In genomic region chr4:90159193-90159592, GRCh38 we compare ENCODE assay signal across 20 cellular contexts. TPM values are rescaled to one million over a fixed set of nuclear protein-coding genes. Genes with fewer than 3 reads are reported as not detected.
"Had no signal": no experiment of that assay in that cellular context is flagged by ENCODE, and none has a peak within 500 bp of the region (broad histone marks: within the 10 kb centered on the region; RNA-seq: fewer than 3 reads in every experiment).

No MANE protein-coding gene starts in this region.

- H3K4me1 Mint-ChIP-seq: activated naive CD8-positive, alpha-beta T cell treated with anti-CD3 and anti-CD28 coated beads, Interleukin-2, amount 10 ng/mL, durations not matched to agents 7 days and 5 days; naive thymus-derived CD8-positive, alpha-beta T cell; stimulated activated naive CD8-positive, alpha-beta T cell treated with anti-CD3 and anti-CD28 coated beads, Interleukin-15, amount 100 ng/mL, for 72 hours had no signal

- H3K27me3 ChIP-seq: gastrocnemius medialis, hepatocyte, neutrophil, right atrium auricular region, testis, upper lobe of right lung had no signal

- H3K4me2 ChIP-seq: hepatocyte had no signal

- H3K4me1 ChIP-seq: gastrocnemius medialis, lower lobe of right lung, testis, upper lobe of right lung had no signal

- FAIRE-seq: colon had no signal

- H3K27ac Mint-ChIP-seq: activated CD8-positive, alpha-beta T cell treated with anti-CD3 and anti-CD28 coated beads for 36 hours; activated naive CD8-positive, alpha-beta T cell treated with anti-CD3 and anti-CD28 coated beads, Interleukin-2, amount 10 ng/mL, durations not matched to agents 7 days and 5 days; naive thymus-derived CD8-positive, alpha-beta T cell; stimulated activated naive CD8-positive, alpha-beta T cell treated with anti-CD3 and anti-CD28 coated beads, Interleukin-15, amount 100 ng/mL, for 72 hours; T-helper 2 cell treated with Interferon-gamma antibody and Interleukin-4, amounts not matched to agents 5 μg/mL and 100 μg/mL, for 36 hours had no signal

- H3K9me3 ChIP-seq: gastrocnemius medialis, lower lobe of right lung, neutrophil, right atrium auricular region, testis, upper lobe of right lung had no signal

- H3K36me3 ChIP-seq: gastrocnemius medialis, lower lobe of right lung, neutrophil, right atrium auricular region, upper lobe of right lung had no signal

- H3K9me3 Mint-ChIP-seq: activated CD8-positive, alpha-beta T cell treated with anti-CD3 and anti-CD28 coated beads for 36 hours; activated naive CD8-positive, alpha-beta T cell treated with anti-CD3 and anti-CD28 coated beads, Interleukin-2, amount 10 ng/mL, durations not matched to agents 7 days and 5 days; T-helper 2 cell treated with Interferon-gamma antibody and Interleukin-4, amounts not matched to agents 5 μg/mL and 100 μg/mL, for 36 hours had no signal

- ATAC-seq: activated CD8-positive, alpha-beta T cell treated with anti-CD3 and anti-CD28 coated beads for 36 hours; gastrocnemius medialis; lower lobe of right lung; naive thymus-derived CD8-positive, alpha-beta T cell; stimulated activated naive CD8-positive, alpha-beta T cell treated with anti-CD3 and anti-CD28 coated beads, Interleukin-15, amount 100 ng/mL, for 72 hours; upper lobe of right lung had no signal

- H2AFZ ChIP-seq: hepatocyte had no signal

- H3K79me2 ChIP-seq: hepatocyte had no signal

- H3K4me3 Mint-ChIP-seq: activated CD8-positive, alpha-beta T cell treated with anti-CD3 and anti-CD28 coated beads for 36 hours; activated naive CD8-positive, alpha-beta T cell treated with anti-CD3 and anti-CD28 coated beads, Interleukin-2, amount 10 ng/mL, durations not matched to agents 7 days and 5 days; naive thymus-derived CD8-positive, alpha-beta T cell; stimulated activated naive CD8-positive, alpha-beta T cell treated with anti-CD3 and anti-CD28 coated beads, Interleukin-15, amount 100 ng/mL, for 72 hours; T-helper 2 cell treated with Interferon-gamma antibody and Interleukin-4, amounts not matched to agents 5 μg/mL and 100 μg/mL, for 36 hours had no signal

- H3K27ac ChIP-seq: gastrocnemius medialis, hepatocyte, lower lobe of right lung, neutrophil, right atrium auricular region, skin epidermis, testis, upper lobe of right lung had no signal

- H3K4me3 ChIP-seq: gastrocnemius medialis, hepatocyte, lower lobe of right lung, right atrium auricular region, skin epidermis, testis, upper lobe of right lung had no signal

- DNase-seq: activated CD4-positive, alpha-beta T cell treated with anti-CD3 and anti-CD28 coated beads for 1 hour; activated CD8-positive, alpha-beta memory T cell treated with anti-CD3 and anti-CD28 coated beads, Interleukin-2, amount 50 U/mL, for 4 hours; activated CD8-positive, alpha-beta T cell treated with anti-CD3 and anti-CD28 coated beads for 36 hours; activated naive CD8-positive, alpha-beta T cell treated with anti-CD3 and anti-CD28 coated beads, Interleukin-2, amount 10 ng/mL, durations not matched to agents 7 days and 5 days; anterior cingulate cortex; gastrocnemius medialis; lower lobe of right lung; naive thymus-derived CD8-positive, alpha-beta T cell; posterior cingulate gyrus; stimulated activated CD4-positive, alpha-beta T cell treated with anti-CD3 and anti-CD28 coated beads, Interleukin-4, amount 100 ng/mL, for 4 hours; stimulated activated naive CD8-positive, alpha-beta T cell treated with anti-CD3 and anti-CD28 coated beads, Interleukin-15, amount 100 ng/mL, for 72 hours; testis; upper lobe of right lung had no signal

- H3K36me3 Mint-ChIP-seq: activated naive CD8-positive, alpha-beta T cell treated with anti-CD3 and anti-CD28 coated beads, Interleukin-2, amount 10 ng/mL, durations not matched to agents 7 days and 5 days; naive thymus-derived CD8-positive, alpha-beta T cell had no signal

- H3K27me3 Mint-ChIP-seq: activated CD8-positive, alpha-beta T cell treated with anti-CD3 and anti-CD28 coated beads for 36 hours; activated naive CD8-positive, alpha-beta T cell treated with anti-CD3 and anti-CD28 coated beads, Interleukin-2, amount 10 ng/mL, durations not matched to agents 7 days and 5 days; naive thymus-derived CD8-positive, alpha-beta T cell; stimulated activated naive CD8-positive, alpha-beta T cell treated with anti-CD3 and anti-CD28 coated beads, Interleukin-15, amount 100 ng/mL, for 72 hours had no signal

RNA-seq across cellular contexts. Expression of gene CCSER1, which starts 32.0 kb away (rescaled TPM):
- total RNA-seq: activated CD8-positive, alpha-beta T cell treated with anti-CD3 and anti-CD28 coated beads for 36 hours had no signal
- polyA plus RNA-seq: fibroblast of lung; naive thymus-derived CD8-positive, alpha-beta T cell had no signal
